Comparison of ENCODE assay signal across 27 cellular contexts in genomic region chr2:194826241-194826640, GRCh38.
DNase-seq lines count a peak whose midpoint lies in the region; ATAC-seq, FAIRE-seq and TF ChIP-seq lines count a peak whose summit lies in the region.
"Had no signal": no experiment of that assay in that cellular context is flagged by ENCODE, and none has a peak within 500 bp of the region (broad histone marks: within the 10 kb centered on the region; RNA-seq: fewer than 3 reads in every experiment).

No MANE protein-coding gene starts in this region.

- ATAC-seq in natural killer cell (no peak), HG02938 (IDR thresholded peaks at IDR 0.05; ENCODE audit: unreplicated experiment) (no peak)
- ATAC-seq: left cardiac atrium; naive thymus-derived CD8-positive, alpha-beta T cell; right cardiac atrium; stimulated activated naive CD8-positive, alpha-beta T cell treated with anti-CD3 and anti-CD28 coated beads, Interleukin-15, Interleukin-2, amounts not matched to agents 100 U/mL and 50 U/mL, for 24 hours had no signal

- H3K4me3 ChIP-seq in kidney epithelial cell (ENCODE audit: low read depth, low read length) (no peak overlapping the region), skeletal muscle cell (ENCODE audit: low read depth, low read length) (no peak overlapping the region)
- H3K4me3 ChIP-seq: ovary had no signal

- H3K36me3 Mint-ChIP-seq in natural killer cell = no peaks in the 10 kb centered on the region
- H3K36me3 Mint-ChIP-seq: memory B cell; naive thymus-derived CD8-positive, alpha-beta T cell had no signal

- no peak for TF ChIP-seq CTCF in kidney epithelial cell (IDR thresholded peaks at IDR 0.05; ENCODE audit: insufficient read depth, low read length, poor library complexity, severe bottlenecking)
- TF ChIP-seq CTCF in natural killer cell (IDR thresholded peaks at IDR 0.05) = no peak
- no peak for TF ChIP-seq CTCF in D721Med (IDR thresholded peaks at IDR 0.05; ENCODE audit: insufficient read depth, missing control alignments)

- no peaks in the 10 kb centered on the region for H3K27me3 Mint-ChIP-seq in natural killer cell (ENCODE audit: low read depth in 2 of 2)
- H3K27me3 Mint-ChIP-seq: dendritic cell treated with granulocyte-macrophage colony-stimulating factor and Interleukin-4, amounts not matched to agents 40 ng/mL and 50 ng/mL, for 4 days; memory B cell; naive thymus-derived CD8-positive, alpha-beta T cell had no signal

- H3K4me3 Mint-ChIP-seq in natural killer cell = no peak overlapping the region
- H3K4me3 Mint-ChIP-seq: activated CD4-positive, alpha-beta T cell treated with anti-CD3 and anti-CD28 coated beads, Interleukin-2, amount 10 ng/mL, durations not matched to agents 24 days and 14 days; dendritic cell treated with granulocyte-macrophage colony-stimulating factor and Interleukin-4, amounts not matched to agents 40 ng/mL and 50 ng/mL, for 4 days; memory B cell; naive thymus-derived CD8-positive, alpha-beta T cell; T-helper 1 cell treated with Interleukin-12 subunit alpha and Interleukin-12 subunit beta and Interleukin-4 antibody, amounts not matched to agents 30 μg/mL and 1 μg/mL, for 36 hours had no signal

- peak; percentile 45 for DNase-seq in H4 (ENCODE audit: low spot score)
- DNase-seq in astrocyte of the hippocampus (ENCODE audit: low read depth, low spot score) = peak; percentile 32
- peak; percentile 41 for DNase-seq in kidney epithelial cell (ENCODE audit: low read depth)
- peak; percentile 2 for DNase-seq in skeletal muscle cell (ENCODE audit: low read depth)
- DNase-seq in natural killer cell = no peak
- DNase-seq in AML-193 (lab: John Stamatoyannopoulos, UW) = no peak
- DNase-seq in D721Med (ENCODE audit: insufficient read length, low spot score) = no peak
- DNase-seq: activated CD4-positive, alpha-beta T cell treated with anti-CD3 and anti-CD28 coated beads, Interleukin-2, amount 10 ng/mL, durations not matched to agents 24 days and 14 days; activated naive CD4-positive, alpha-beta T cell; activated T-cell treated with anti-CD3 and anti-CD28 coated beads, Interleukin-2, amount 50 U/mL, for 48 hours; caudate nucleus; H7; head of caudate nucleus; Karpas-422; left cardiac atrium; naive thymus-derived CD8-positive, alpha-beta T cell; NCI-H1694; NCI-H2171 treated with DMSO at 0.1 percent for 48 hours; NCI-H526; ovary; right cardiac atrium; stimulated activated naive CD8-positive, alpha-beta T cell treated with anti-CD3 and anti-CD28 coated beads, Interleukin-15, Interleukin-2, amounts not matched to agents 100 U/mL and 50 U/mL, for 24 hours had no signal

- H3K27ac Mint-ChIP-seq in natural killer cell = no peak overlapping the region
- H3K27ac Mint-ChIP-seq: activated CD4-positive, alpha-beta T cell treated with anti-CD3 and anti-CD28 coated beads, Interleukin-2, amount 10 ng/mL, durations not matched to agents 24 days and 14 days; dendritic cell treated with granulocyte-macrophage colony-stimulating factor and Interleukin-4, amounts not matched to agents 40 ng/mL and 50 ng/mL, for 4 days; memory B cell; T-helper 1 cell treated with Interleukin-12 subunit alpha and Interleukin-12 subunit beta and Interleukin-4 antibody, amounts not matched to agents 30 μg/mL and 1 μg/mL, for 36 hours had no signal

- H3K9me3 Mint-ChIP-seq in natural killer cell = peaks cover 2% of the 10 kb centered on the region in 2 donors
- H3K9me3 Mint-ChIP-seq: activated CD4-positive, alpha-beta T cell treated with anti-CD3 and anti-CD28 coated beads, Interleukin-2, amount 10 ng/mL, durations not matched to agents 24 days and 14 days; dendritic cell treated with granulocyte-macrophage colony-stimulating factor and Interleukin-4, amounts not matched to agents 40 ng/mL and 50 ng/mL, for 4 days; memory B cell; naive thymus-derived CD8-positive, alpha-beta T cell; T-helper 1 cell treated with Interleukin-12 subunit alpha and Interleukin-12 subunit beta and Interleukin-4 antibody, amounts not matched to agents 30 μg/mL and 1 μg/mL, for 36 hours had no signal

- intact Hi-C loops in natural killer cell (cut with micrococcal nuclease) = no loop called here

- no peaks in the 10 kb centered on the region for H3K27me3 ChIP-seq in kidney epithelial cell (ENCODE audit: control insufficient read depth, insufficient read depth, low read length)
- H3K27me3 ChIP-seq: ovary had no signal

- no peaks in the 10 kb centered on the region for H3K36me3 ChIP-seq in kidney epithelial cell (ENCODE audit: control insufficient read depth, insufficient read depth, low read length)
- H3K36me3 ChIP-seq: ovary had no signal

- no peaks in the 10 kb centered on the region for H3K4me1 Mint-ChIP-seq in natural killer cell
- H3K4me1 Mint-ChIP-seq: memory B cell; naive thymus-derived CD8-positive, alpha-beta T cell had no signal

- FAIRE-seq in D721Med (lab: Jason Lieb, UNC) = no peak
- FAIRE-seq: GM12892 had no signal

Comparison
In these comparisons a context has a peak if more than half of its experiments do, and no peak if none do; other contexts are left out.
1. DNase-seq: peak in H4 (single experiment), astrocyte of the hippocampus (single experiment), kidney epithelial cell (single experiment) and skeletal muscle cell (single experiment); none in natural killer cell (single experiment), AML-193 (0 of 2) and D721Med (single experiment).